Comparison of ENCODE assay signal across 18 cellular contexts in genomic region chr10:102269017-102269416, GRCh38. TPM values are rescaled to one million over a fixed set of nuclear protein-coding genes. Genes with fewer than 3 reads are reported as not detected.
A peak's percentile ranks its signal among the peaks of the same experiment; 100 is the strongest.
DNase-seq lines count a peak whose midpoint lies in the region; ATAC-seq and TF ChIP-seq lines count a peak whose summit lies in the region.
"Had no signal": no experiment of that assay in that cellular context is flagged by ENCODE, and none has a peak within 500 bp of the region (broad histone marks: within the 10 kb centered on the region; RNA-seq: fewer than 3 reads in every experiment).

No MANE protein-coding gene starts in this region.

- peaks cover 38% of the 10 kb centered on the region for H3K36me3 Mint-ChIP-seq in activated T-helper 17 cell treated with anti-CD3 and anti-CD28 coated beads, Interleukin-2, amount 50 U/mL, for 72 hours (ENCODE audit: low read depth)
- peaks cover 31% of the 10 kb centered on the region for H3K36me3 Mint-ChIP-seq in stimulated activated naive CD8-positive, alpha-beta T cell treated with anti-CD3 and anti-CD28 coated beads, Interleukin-15, Interleukin-2, amounts not matched to agents 100 ng/mL and 50 ng/mL, for 24 hours (ENCODE audit: low read depth)

- DNase-seq in Right ventricle myocardium inferior (ENCODE audit: missing footprints): no peak
- DNase-seq in cardiac septum (ENCODE audit: low spot score): no peak
- no peak for DNase-seq in right lobe of liver
- no peak for DNase-seq in SHP77 (lab: John Stamatoyannopoulos, UW)
- no peak for DNase-seq in NCI-H2227 (lab: John Stamatoyannopoulos, UW; ENCODE audit: unreplicated experiment)
- DNase-seq in testis: no peak
- DNase-seq: activated CD4-positive, alpha-beta T cell treated with anti-CD3 and anti-CD28 coated beads for 48 hours; activated naive CD4-positive, alpha-beta T cell; BE2C; NCI-H1417 treated with DMSO at 0.1 percent for 48 hours; NCI-H510A; posterior cingulate gyrus had no signal

- H3K9me3 ChIP-seq in right lobe of liver: no peaks in the 10 kb centered on the region
- H3K9me3 ChIP-seq in testis: no peaks in the 10 kb centered on the region
- H3K9me3 ChIP-seq: BE2C had no signal

- H3K4me3 ChIP-seq in right lobe of liver: no peak overlapping the region
- no peak overlapping the region for H3K4me3 ChIP-seq in testis

- no peak overlapping the region for H3K27ac ChIP-seq in right lobe of liver
- H3K27ac ChIP-seq in testis: no peak overlapping the region

- ATAC-seq in Right ventricle myocardium inferior: peak; percentile 41
- ATAC-seq in activated T-helper 17 cell treated with anti-CD3 and anti-CD28 coated beads, Interleukin-2, amount 50 U/mL, for 72 hours (replicated peaks): no peak
- ATAC-seq in right lobe of liver: peak; percentile 45 to 84 (median 61)
- ATAC-seq: Panc1 had no signal

- H3K4me1 ChIP-seq in right lobe of liver: no peaks in the 10 kb centered on the region
- H3K4me1 ChIP-seq in testis: peaks cover 12% of the 10 kb centered on the region
- H3K4me1 ChIP-seq: BE2C had no signal

- H3K27me3 ChIP-seq in right lobe of liver (no peaks in the 10 kb centered on the region), testis (no peaks in the 10 kb centered on the region)
- H3K27me3 ChIP-seq: BE2C had no signal

- intact Hi-C loops in Right ventricle myocardium inferior (cut with DNase I) (no loop called here), cardiac septum (cut with DNase I) (no loop called here), right lobe of liver (cut with DNase I) (no loop called here), testis (cut with DNase I; ENCODE audit: low total_unique reads) (no loop called here)

- peaks cover 45% of the 10 kb centered on the region for H3K4me1 Mint-ChIP-seq in activated T-helper 17 cell treated with anti-CD3 and anti-CD28 coated beads, Interleukin-2, amount 50 U/mL, for 72 hours
- peaks cover 75% of the 10 kb centered on the region for H3K4me1 Mint-ChIP-seq in stimulated activated naive CD8-positive, alpha-beta T cell treated with anti-CD3 and anti-CD28 coated beads, Interleukin-15, Interleukin-2, amounts not matched to agents 100 ng/mL and 50 ng/mL, for 24 hours (ENCODE audit: low read depth)

- H3K27ac Mint-ChIP-seq in activated T-helper 17 cell treated with anti-CD3 and anti-CD28 coated beads, Interleukin-2, amount 50 U/mL, for 72 hours: peak overlapping the region; percentile 96
- H3K27ac Mint-ChIP-seq in stimulated activated naive CD8-positive, alpha-beta T cell treated with anti-CD3 and anti-CD28 coated beads, Interleukin-15, Interleukin-2, amounts not matched to agents 100 ng/mL and 50 ng/mL, for 24 hours: peak overlapping the region; percentile 98
- H3K27ac Mint-ChIP-seq: IgD-negative memory B cell had no signal

- 10% methylated on average over 3 of the region's 3 CpGs for WGBS in right lobe of liver (ENCODE audit: insufficient coverage, low coverage, low lambda C conversion rate, missing lambda C conversion rate)
- WGBS in testis, 2 donors: 64 to 69% methylated on average over 3 of the region's 3 CpGs

- TF ChIP-seq CTCF in right lobe of liver (IDR thresholded peaks at IDR 0.05): no peak
- TF ChIP-seq CTCF in testis (IDR thresholded peaks at IDR 0.05): no peak

- no peaks in the 10 kb centered on the region for H3K27me3 Mint-ChIP-seq in activated T-helper 17 cell treated with anti-CD3 and anti-CD28 coated beads, Interleukin-2, amount 50 U/mL, for 72 hours
- no peaks in the 10 kb centered on the region for H3K27me3 Mint-ChIP-seq in stimulated activated naive CD8-positive, alpha-beta T cell treated with anti-CD3 and anti-CD28 coated beads, Interleukin-15, Interleukin-2, amounts not matched to agents 100 ng/mL and 50 ng/mL, for 24 hours
- H3K27me3 Mint-ChIP-seq: IgD-negative memory B cell had no signal

- H3K36me3 ChIP-seq in right lobe of liver (no peaks in the 10 kb centered on the region), testis (ENCODE audit: low read depth, missing control alignments) (no peaks in the 10 kb centered on the region)

- H3K9me3 Mint-ChIP-seq in activated T-helper 17 cell treated with anti-CD3 and anti-CD28 coated beads, Interleukin-2, amount 50 U/mL, for 72 hours: no peaks in the 10 kb centered on the region
- no peaks in the 10 kb centered on the region for H3K9me3 Mint-ChIP-seq in stimulated activated naive CD8-positive, alpha-beta T cell treated with anti-CD3 and anti-CD28 coated beads, Interleukin-15, Interleukin-2, amounts not matched to agents 100 ng/mL and 50 ng/mL, for 24 hours
- H3K9me3 Mint-ChIP-seq: IgD-negative memory B cell had no signal

- TF ChIP-seq POLR2A in right lobe of liver (IDR thresholded peaks at IDR 0.05): no peak
- TF ChIP-seq POLR2A in testis (IDR thresholded peaks at IDR 0.05): no peak

- peak overlapping the region; percentile 72 for H3K4me3 Mint-ChIP-seq in activated T-helper 17 cell treated with anti-CD3 and anti-CD28 coated beads, Interleukin-2, amount 50 U/mL, for 72 hours
- no peak overlapping the region for H3K4me3 Mint-ChIP-seq in stimulated activated naive CD8-positive, alpha-beta T cell treated with anti-CD3 and anti-CD28 coated beads, Interleukin-15, Interleukin-2, amounts not matched to agents 100 ng/mL and 50 ng/mL, for 24 hours
- H3K4me3 Mint-ChIP-seq: IgD-negative memory B cell had no signal

RNA-seq across cellular contexts. Expression of gene GBF1, which starts 23.7 kb away (rescaled TPM):
- 44.0 TPM for total RNA-seq in Right ventricle myocardium inferior
- 46.4 TPM for total RNA-seq in cardiac septum
- total RNA-seq in activated T-helper 17 cell treated with anti-CD3 and anti-CD28 coated beads, Interleukin-2, amount 50 U/mL, for 72 hours: 10 to 100 TPM; 28.5 to 38.9 TPM
- total RNA-seq in right lobe of liver: 10 to 100 TPM; 22.6 to 27.2 (median 23.7) TPM
- 10 to 100 TPM; 58.2 to 72.1 TPM for total RNA-seq in testis
- polyA plus RNA-seq in testis (ENCODE audit: insufficient read depth, low read depth, low replicate concordance): 76.4 TPM

RNA-seq across cellular contexts. Expression of gene PITX3, which starts 27.7 kb away (rescaled TPM):
- total RNA-seq in Right ventricle myocardium inferior (1.8 TPM), cardiac septum (0.51 TPM), right lobe of liver (not detected), testis (under 1 TPM; 0.55 to 0.74 TPM)
- total RNA-seq in activated T-helper 17 cell treated with anti-CD3 and anti-CD28 coated beads, Interleukin-2, amount 50 U/mL, for 72 hours: under 1 TPM in 1 of 2 donors, not detected in 1; 0.17 TPM
- 0.69 TPM for polyA plus RNA-seq in testis (ENCODE audit: insufficient read depth, low read depth, low replicate concordance)
- total RNA-seq: cerebellum, lung microvascular endothelial cell had no signal
- polyA plus RNA-seq: IgD-negative memory B cell had no signal

RNA-seq across cellular contexts. Expression of gene ELOVL3, which starts 42.9 kb away (rescaled TPM):
- total RNA-seq in Right ventricle myocardium inferior (not detected), cardiac septum (not detected), right lobe of liver (not detected), testis (1 to 10 TPM; 1.5 to 2.8 TPM)
- under 1 TPM; 0.24 to 0.32 TPM for total RNA-seq in activated T-helper 17 cell treated with anti-CD3 and anti-CD28 coated beads, Interleukin-2, amount 50 U/mL, for 72 hours
- 5.0 TPM for polyA plus RNA-seq in testis (ENCODE audit: insufficient read depth, low read depth, low replicate concordance)
- total RNA-seq: lung microvascular endothelial cell had no signal
- polyA plus RNA-seq: IgD-negative memory B cell had no signal
